Comparison of ENCODE assay signal across 11 cellular contexts in the genomic region with DNA sequence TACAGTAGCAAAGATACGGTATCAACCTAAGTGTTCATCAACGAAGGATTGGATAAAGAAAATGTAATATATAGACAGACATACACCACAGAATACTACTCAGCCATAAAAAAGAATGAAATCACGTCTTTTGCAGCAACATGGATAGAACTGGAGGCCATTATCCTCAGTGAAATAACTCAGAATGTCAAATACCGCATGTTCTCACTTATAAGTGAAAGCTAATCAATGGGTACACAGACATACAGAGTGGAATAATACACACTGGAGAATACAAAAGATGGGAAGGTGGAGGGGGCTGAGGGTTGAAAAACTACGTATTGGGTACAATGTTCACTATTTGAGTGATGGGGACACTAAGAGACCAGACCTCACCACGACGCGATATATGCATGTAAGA. TPM values are rescaled to one million over a fixed set of nuclear protein-coding genes. Genes with fewer than 3 reads are reported as not detected.
DNase-seq lines count a peak whose midpoint lies in the region; ATAC-seq and TF ChIP-seq lines count a peak whose summit lies in the region.
"Had no signal": no experiment of that assay in that cellular context is flagged by ENCODE, and none has a peak within 500 bp of the region (broad histone marks: within the 10 kb centered on the region; RNA-seq: fewer than 3 reads in every experiment).

No MANE protein-coding gene starts in this region.

- no peak overlapping the region for H2AK5ac ChIP-seq in neuronal stem cell (ENCODE audit: low read depth, low read length)

- peaks cover 18% of the 10 kb centered on the region for H3K36me3 ChIP-seq in OCI-LY3 (replicated peaks; ENCODE audit: low read depth, low read length)
- H3K36me3 ChIP-seq in ectodermal cell (ENCODE audit: control insufficient read depth, insufficient read depth, low read length): no peaks in the 10 kb centered on the region
- peaks cover 0 to 34% of the 10 kb centered on the region in 2 donors for H3K36me3 ChIP-seq in neuronal stem cell (replicated peaks in 1 of 2; ENCODE audit: control insufficient read depth in 2 of 2, insufficient read depth in 2 of 2, low read length in 2 of 2)
- peaks cover 0 to 3% (median 0%) of the 10 kb centered on the region in 9 donors for H3K36me3 ChIP-seq in heart right ventricle
- H3K36me3 ChIP-seq: tibial artery had no signal

- no peak overlapping the region for H3K27ac ChIP-seq in OCI-LY3 (ENCODE audit: low read length)
- no peak overlapping the region for H3K27ac ChIP-seq in ectodermal cell (ENCODE audit: insufficient read depth, low read depth, low read length, poor library complexity, severe bottlenecking)
- H3K27ac ChIP-seq in neuronal stem cell (replicated peaks; ENCODE audit: low read length): no peak overlapping the region
- no peak overlapping the region for H3K27ac ChIP-seq in heart right ventricle

- H2BK5ac ChIP-seq in neuronal stem cell (ENCODE audit: low read length): no peak overlapping the region

- H3K18ac ChIP-seq in neuronal stem cell (ENCODE audit: low read length): no peak overlapping the region

- H3K4me2 ChIP-seq in OCI-LY3 (ENCODE audit: low read length) (peak overlapping the region; percentile 90), neuronal stem cell (ENCODE audit: insufficient read depth, low read length, poor library complexity, severe bottlenecking) (peak overlapping the region; percentile 3)

- ATAC-seq in HG02884 (IDR thresholded peaks at IDR 0.05; ENCODE audit: unreplicated experiment): no peak
- no peak for ATAC-seq in GM21786 (IDR thresholded peaks at IDR 0.05; ENCODE audit: unreplicated experiment)
- no peak for ATAC-seq in GM21529 (IDR thresholded peaks at IDR 0.05; ENCODE audit: unreplicated experiment)
- ATAC-seq in heart right ventricle: no peak

- no peak overlapping the region for H2BK120ac ChIP-seq in neuronal stem cell (ENCODE audit: low read depth, low read length)

- H2AFZ ChIP-seq in OCI-LY3 (ENCODE audit: low read depth, low read length) (no peak overlapping the region), neuronal stem cell (ENCODE audit: low read length) (no peak overlapping the region)

- no peak overlapping the region for H3K23ac ChIP-seq in neuronal stem cell (ENCODE audit: low read depth, low read length, poor library complexity)

- TF ChIP-seq CTCF in GM12865 (IDR thresholded peaks at IDR 0.05; ENCODE audit: insufficient read depth, low read depth, low read length, missing control alignments) (no peak), OCI-LY3 (IDR thresholded peaks at IDR 0.05; ENCODE audit: low read depth, low read length) (no peak), heart right ventricle (IDR thresholded peaks at IDR 0.05) (no peak)

- H2BK12ac ChIP-seq in neuronal stem cell (ENCODE audit: low read length): no peak overlapping the region

- H3K4me1 ChIP-seq in OCI-LY3 (ENCODE audit: low read length) (peaks cover 8% of the 10 kb centered on the region), ectodermal cell (ENCODE audit: control insufficient read depth, insufficient read depth, low read length) (no peaks in the 10 kb centered on the region), neuronal stem cell (ENCODE audit: control insufficient read depth in 2 of 2, insufficient read depth in 1 of 2, low read depth in 1 of 2, low read length in 2 of 2) (peaks cover 0 to 1% of the 10 kb centered on the region in 2 donors), heart right ventricle (peaks cover 2 to 24% (median 9%) of the 10 kb centered on the region in 9 donors)

- intact Hi-C loops in heart right ventricle (cut with DNase I): no loop called here

- H3K27me3 ChIP-seq in OCI-LY3 (ENCODE audit: low read depth, low read length): no peaks in the 10 kb centered on the region
- no peaks in the 10 kb centered on the region for H3K27me3 ChIP-seq in ectodermal cell (ENCODE audit: control insufficient read depth, insufficient read depth, low read length, poor library complexity, severe bottlenecking)
- no peaks in the 10 kb centered on the region for H3K27me3 ChIP-seq in neuronal stem cell (ENCODE audit: control insufficient read depth in 3 of 3, insufficient read depth in 3 of 3, low read depth in 1 of 3, low read length in 3 of 3)
- H3K27me3 ChIP-seq in heart right ventricle: peaks cover 0 to 4% (median 0%) of the 10 kb centered on the region in 7 donors

- H4K91ac ChIP-seq in neuronal stem cell (ENCODE audit: low read depth, low read length, poor library complexity): no peak overlapping the region

- H3K4me3 ChIP-seq in GM12865 (ENCODE audit: low read depth, low read length) (peak overlapping the region; percentile 71), OCI-LY3 (ENCODE audit: low read length) (peak overlapping the region; percentile 88), ectodermal cell (ENCODE audit: insufficient read depth, low read depth, low read length) (peak overlapping the region; percentile 59), neuronal stem cell (ENCODE audit: low read length in 2 of 2) (peak overlapping the region in 1 of 2 donors; percentile 95), heart right ventricle (peak overlapping the region in 4 of 10 donors; percentile 52 to 90 (median 87))

- WGBS in ectodermal cell, 2 experiments: 73 to 81% methylated on average over 6 of the region's 8 CpGs
- no CpG with 5 or more reads among the region's 8 CpGs for WGBS in neuronal stem cell (ENCODE audit: extremely low coverage in 2 of 2, insufficient read length in 2 of 2, insufficient replicate concordance in 1 of 2), 2 donors
- 69 to 80% methylated on average over 8 of the region's 8 CpGs for WGBS in heart right ventricle, 2 donors

- H3K4ac ChIP-seq in neuronal stem cell (ENCODE audit: low read length): no peak overlapping the region

- DNase-seq in GM12865 (ENCODE audit: low read depth): no peak
- no peak for DNase-seq in neuronal stem cell (ENCODE audit: low spot score)
- no peak for DNase-seq in heart right ventricle
- DNase-seq: activated CD8-positive, alpha-beta memory T cell treated with anti-CD3 and anti-CD28 coated beads, Interleukin-2, amount 50 U/mL, for 48 hours; NCI-H446 treated with DMSO at 0.1 percent for 48 hours had no signal

- no peak overlapping the region for H2BK15ac ChIP-seq in neuronal stem cell (ENCODE audit: low read length)

- no peak overlapping the region for H3K14ac ChIP-seq in neuronal stem cell (ENCODE audit: low read length)

- H3K79me2 ChIP-seq in OCI-LY3 (ENCODE audit: low read length): peaks cover 60% of the 10 kb centered on the region

- H3K9me3 ChIP-seq in OCI-LY3 (ENCODE audit: insufficient read depth, low read length): no peaks in the 10 kb centered on the region
- no peaks in the 10 kb centered on the region for H3K9me3 ChIP-seq in ectodermal cell (ENCODE audit: control insufficient read depth, low read length)
- H3K9me3 ChIP-seq in neuronal stem cell (replicated peaks in 1 of 2; ENCODE audit: control insufficient read depth in 2 of 2, insufficient read depth in 1 of 2, low read depth in 1 of 2, low read length in 2 of 2): no peaks in the 10 kb centered on the region
- H3K9me3 ChIP-seq in heart right ventricle: no peaks in the 10 kb centered on the region
- H3K9me3 ChIP-seq: tibial artery had no signal

- H3K79me1 ChIP-seq in neuronal stem cell (ENCODE audit: low read depth, low read length): peaks cover 5% of the 10 kb centered on the region

- H3K9ac ChIP-seq in OCI-LY3 (ENCODE audit: low read length) (peak overlapping the region; percentile 89), neuronal stem cell (ENCODE audit: low read depth, low read length, poor library complexity) (no peak overlapping the region)

- H4K20me1 ChIP-seq in OCI-LY3 (ENCODE audit: insufficient read depth, low read length): peaks cover 28% of the 10 kb centered on the region

- no peak overlapping the region for H4K8ac ChIP-seq in neuronal stem cell (ENCODE audit: low read depth, low read length)

RNA-seq across cellular contexts. Expression of gene RACGAP1, which starts 1.1 kb away (rescaled TPM):
- polyA plus RNA-seq in ectodermal cell (2013, experiment 1 of 4): 68.8 TPM
- 63.3 TPM for polyA plus RNA-seq in ectodermal cell (2013, experiment 2 of 4)
- polyA plus RNA-seq in ectodermal cell (2013, experiment 3 of 4): 51.8 TPM
- polyA plus RNA-seq in ectodermal cell (2013, experiment 4 of 4): 52.4 TPM
- polyA plus RNA-seq in neuronal stem cell (2013, experiment 1 of 2): 60.2 TPM
- 61.2 TPM for polyA plus RNA-seq in neuronal stem cell (2013, experiment 2 of 2)
- total RNA-seq in heart right ventricle: 10 to 100 TPM in 1 of 10 donors, 1 to 10 TPM in 9; 1.8 to 17.8 (median 4.0) TPM
- 1 to 10 TPM; 1.0 to 2.6 TPM for polyA plus RNA-seq in heart right ventricle

RNA-seq across cellular contexts. Expression of gene ASIC1, which starts 33.2 kb away (rescaled TPM):
- polyA plus RNA-seq in ectodermal cell (2013, experiment 1 of 4): 22.7 TPM
- polyA plus RNA-seq in ectodermal cell (2013, experiment 2 of 4): 21.1 TPM
- 19.4 TPM for polyA plus RNA-seq in ectodermal cell (2013, experiment 3 of 4)
- polyA plus RNA-seq in ectodermal cell (2013, experiment 4 of 4): 22.9 TPM
- 15.9 TPM for polyA plus RNA-seq in neuronal stem cell (2013, experiment 1 of 2)
- polyA plus RNA-seq in neuronal stem cell (2013, experiment 2 of 2): 15.8 TPM
- total RNA-seq in heart right ventricle: 1 to 10 TPM in 4 of 10 donors, under 1 TPM in 6; 0.17 to 1.6 (median 0.82) TPM
- polyA plus RNA-seq in heart right ventricle: under 1 TPM; 0.59 to 0.74 TPM

RNA-seq across cellular contexts. Expression of gene AQP6, which starts 51.5 kb away (rescaled TPM):
- not detected for polyA plus RNA-seq in ectodermal cell (2013, experiment 1 of 4)
- polyA plus RNA-seq in ectodermal cell (2013, experiment 2 of 4): 0.09 TPM
- polyA plus RNA-seq in ectodermal cell (2013, experiment 3 of 4): 0.05 TPM
- polyA plus RNA-seq in ectodermal cell (2013, experiment 4 of 4): not detected
- 0.03 TPM for polyA plus RNA-seq in neuronal stem cell (2013, experiment 1 of 2)
- polyA plus RNA-seq in neuronal stem cell (2013, experiment 2 of 2): 0.04 TPM
- total RNA-seq in heart right ventricle: not detected
- polyA plus RNA-seq in heart right ventricle: under 1 TPM; 0.06 to 0.15 TPM
